In the genomic region with DNA sequence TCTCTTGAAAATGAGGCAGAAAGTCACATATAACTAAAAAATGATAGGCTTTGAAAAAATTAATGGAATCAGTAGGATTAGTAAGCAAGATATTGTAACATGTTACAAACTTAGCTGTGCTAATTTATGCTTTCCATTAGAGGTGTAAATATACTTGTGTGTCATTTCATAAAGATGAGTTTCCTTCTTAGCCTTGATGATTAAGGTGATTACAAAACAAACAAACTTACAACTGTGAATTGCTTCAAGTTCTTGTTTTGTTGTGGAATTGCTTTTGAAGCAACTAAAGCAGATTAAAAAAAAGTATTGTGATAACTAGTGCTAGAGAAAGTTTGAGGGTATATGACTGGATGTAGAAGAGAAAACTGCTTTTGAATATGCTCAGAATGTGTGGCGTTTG, we compare ENCODE assay signal across 29 cellular contexts.
"Had no signal": no experiment of that assay in that cellular context is flagged by ENCODE, and none has a peak within 500 bp of the region (broad histone marks: within the 10 kb centered on the region; RNA-seq: fewer than 3 reads in every experiment).

No MANE protein-coding gene starts in this region.

- H3K9me3 ChIP-seq: ovary, psoas muscle, right lobe of liver, sigmoid colon, stomach, thoracic aorta, thyroid gland, tibial nerve, upper lobe of left lung, vagina had no signal

- FAIRE-seq: small intestine, urothelium cell line had no signal

- H3K27ac Mint-ChIP-seq: natural killer cell treated with Interleukin-12 subunit alpha and Interleukin-12 subunit beta and Interleukin-15 and Interleukin-18, amount 100 ng/mL, for 72 hours; nephron progenitor cell; progenitor cell of endocrine pancreas; stimulated activated effector memory CD8-positive, alpha-beta T cell treated with anti-CD3 and anti-CD28 coated beads, Interleukin-12 subunit alpha, Interleukin-12 subunit beta, amount 100 ng/mL, for 72 hours; stimulated activated naive B cell treated with anti-CD40 and anti-IgM and Interleukin-4, amounts not matched to agents 10 μg/mL and 1 μg/mL and 100 μg/mL, for 72 hours; stimulated activated naive CD8-positive, alpha-beta T cell treated with anti-CD3 and anti-CD28 coated beads, Interleukin-15, Interleukin-2, amounts not matched to agents 100 ng/mL and 50 ng/mL, for 24 hours had no signal

- H3K9ac ChIP-seq: parathyroid adenoma had no signal

- H3K27me3 ChIP-seq: ovary, right lobe of liver, sigmoid colon, stomach, thyroid gland, tibial nerve, upper lobe of left lung, vagina had no signal

- H3K27me3 Mint-ChIP-seq: natural killer cell treated with Interleukin-12 subunit alpha and Interleukin-12 subunit beta and Interleukin-15 and Interleukin-18, amount 100 ng/mL, for 72 hours; progenitor cell of endocrine pancreas; stimulated activated naive B cell treated with anti-CD40 and anti-IgM and Interleukin-4, amounts not matched to agents 10 μg/mL and 1 μg/mL and 100 μg/mL, for 72 hours; stimulated activated naive CD8-positive, alpha-beta T cell treated with anti-CD3 and anti-CD28 coated beads, Interleukin-15, Interleukin-2, amounts not matched to agents 100 ng/mL and 50 ng/mL, for 24 hours had no signal

- H3K36me3 Mint-ChIP-seq: natural killer cell treated with Interleukin-12 subunit alpha and Interleukin-12 subunit beta and Interleukin-15 and Interleukin-18, amount 100 ng/mL, for 72 hours; stimulated activated effector memory CD8-positive, alpha-beta T cell treated with anti-CD3 and anti-CD28 coated beads, Interleukin-12 subunit alpha, Interleukin-12 subunit beta, amount 100 ng/mL, for 72 hours; stimulated activated naive B cell treated with anti-CD40 and anti-IgM and Interleukin-4, amounts not matched to agents 10 μg/mL and 1 μg/mL and 100 μg/mL, for 72 hours had no signal

- H3K27ac ChIP-seq: ovary, parathyroid adenoma, psoas muscle, right lobe of liver, sigmoid colon, stomach, thoracic aorta, thyroid gland, tibial nerve, upper lobe of left lung, vagina had no signal

- H3K4me3 ChIP-seq: ovary, psoas muscle, right lobe of liver, sigmoid colon, stomach, thoracic aorta, thyroid gland, tibial nerve, upper lobe of left lung, vagina had no signal

- DNase-seq: nephron progenitor cell; occipital lobe; ovary; posterior cingulate gyrus; psoas muscle; right cardiac atrium; right lobe of liver; sigmoid colon; small intestine; stimulated activated CD4-positive, alpha-beta T cell treated with anti-CD3 and anti-CD28 coated beads, Interleukin-15, amount 100 ng/mL, for 24 hours; stimulated activated CD4-positive, alpha-beta T cell treated with anti-CD3 and anti-CD28 coated beads, Interleukin-2, amount 100 ng/mL, for 24 hours; stimulated activated CD4-positive, alpha-beta T cell treated with anti-CD3 and anti-CD28 coated beads, Interleukin-2, amount 100 ng/mL, for 48 hours; stimulated activated CD4-positive, alpha-beta T cell treated with anti-CD3 and anti-CD28 coated beads, Interleukin-4, amount 100 ng/mL, for 24 hours; stimulated activated naive B cell treated with anti-CD40 and anti-IgM and Interleukin-4, amounts not matched to agents 10 μg/mL and 1 μg/mL and 100 μg/mL, for 72 hours; stimulated activated naive CD4-positive, alpha-beta T cell treated with Interleukin-2 at 50 U/mL for 16 hours; stomach; thyroid gland; trophoblast cell; upper lobe of left lung had no signal

- H3K9me3 Mint-ChIP-seq: natural killer cell treated with Interleukin-12 subunit alpha and Interleukin-12 subunit beta and Interleukin-15 and Interleukin-18, amount 100 ng/mL, for 72 hours; nephron progenitor cell; neural crest cell; stimulated activated effector memory CD8-positive, alpha-beta T cell treated with anti-CD3 and anti-CD28 coated beads, Interleukin-12 subunit alpha, Interleukin-12 subunit beta, amount 100 ng/mL, for 72 hours; stimulated activated naive B cell treated with anti-CD40 and anti-IgM and Interleukin-4, amounts not matched to agents 10 μg/mL and 1 μg/mL and 100 μg/mL, for 72 hours; stimulated activated naive CD8-positive, alpha-beta T cell treated with anti-CD3 and anti-CD28 coated beads, Interleukin-15, Interleukin-2, amounts not matched to agents 100 ng/mL and 50 ng/mL, for 24 hours had no signal

- H3K36me3 ChIP-seq: ovary, right lobe of liver, sigmoid colon, stomach, thoracic aorta, thyroid gland, tibial nerve, upper lobe of left lung, vagina had no signal

- H2AFZ ChIP-seq: parathyroid adenoma had no signal

- H3K4me3 Mint-ChIP-seq: natural killer cell treated with Interleukin-12 subunit alpha and Interleukin-12 subunit beta and Interleukin-15 and Interleukin-18, amount 100 ng/mL, for 72 hours; nephron progenitor cell; neural crest cell; stimulated activated effector memory CD8-positive, alpha-beta T cell treated with anti-CD3 and anti-CD28 coated beads, Interleukin-12 subunit alpha, Interleukin-12 subunit beta, amount 100 ng/mL, for 72 hours; stimulated activated naive B cell treated with anti-CD40 and anti-IgM and Interleukin-4, amounts not matched to agents 10 μg/mL and 1 μg/mL and 100 μg/mL, for 72 hours; stimulated activated naive CD8-positive, alpha-beta T cell treated with anti-CD3 and anti-CD28 coated beads, Interleukin-15, Interleukin-2, amounts not matched to agents 100 ng/mL and 50 ng/mL, for 24 hours had no signal

- H3K4me1 Mint-ChIP-seq: neural crest cell; stimulated activated effector memory CD8-positive, alpha-beta T cell treated with anti-CD3 and anti-CD28 coated beads, Interleukin-12 subunit alpha, Interleukin-12 subunit beta, amount 100 ng/mL, for 72 hours; stimulated activated naive B cell treated with anti-CD40 and anti-IgM and Interleukin-4, amounts not matched to agents 10 μg/mL and 1 μg/mL and 100 μg/mL, for 72 hours had no signal

- H3K79me2 ChIP-seq: parathyroid adenoma had no signal

- ATAC-seq: natural killer cell treated with Interleukin-12 subunit alpha and Interleukin-12 subunit beta and Interleukin-15 and Interleukin-18, amount 100 ng/mL, for 72 hours; psoas muscle; right cardiac atrium; right lobe of liver; stimulated activated effector memory CD8-positive, alpha-beta T cell treated with anti-CD3 and anti-CD28 coated beads, Interleukin-12 subunit alpha, Interleukin-12 subunit beta, amount 100 ng/mL, for 72 hours; stimulated activated naive B cell treated with anti-CD40 and anti-IgM and Interleukin-4, amounts not matched to agents 10 μg/mL and 1 μg/mL and 100 μg/mL, for 72 hours had no signal

- H3K4me1 ChIP-seq: parathyroid adenoma, psoas muscle, sigmoid colon, thyroid gland, tibial nerve, upper lobe of left lung, vagina had no signal
